Comparison of ENCODE assay signal across 12 cellular contexts in the genomic region with DNA sequence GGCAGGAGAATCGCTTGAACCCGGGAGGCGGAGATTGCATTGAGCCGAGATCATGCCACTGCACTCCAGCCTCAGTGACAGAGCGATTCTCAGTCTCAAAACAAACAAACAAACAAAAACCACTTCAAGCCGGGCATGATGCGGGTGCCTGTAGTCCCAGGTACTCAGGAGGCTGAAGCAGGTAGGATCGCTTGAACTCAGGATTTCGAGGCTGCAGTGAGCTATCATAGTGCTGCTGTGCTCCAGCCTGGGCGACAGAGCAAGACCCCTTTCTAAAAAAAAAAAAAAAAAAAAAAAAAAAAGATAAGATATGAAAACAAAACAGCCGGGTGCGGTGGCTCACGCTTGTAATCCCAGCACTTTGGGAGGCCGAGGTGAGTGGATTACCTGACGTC. TPM values are rescaled to one million over a fixed set of nuclear protein-coding genes. Genes with fewer than 3 reads are reported as not detected.
DNase-seq lines count a peak whose midpoint lies in the region; ATAC-seq and TF ChIP-seq lines count a peak whose summit lies in the region.
"Had no signal": no experiment of that assay in that cellular context is flagged by ENCODE, and none has a peak within 500 bp of the region (broad histone marks: within the 10 kb centered on the region; RNA-seq: fewer than 3 reads in every experiment).

No MANE protein-coding gene starts in this region.

- no peak for ATAC-seq in activated T-cell treated with anti-CD3 and anti-CD28 coated beads, Interleukin-2, amount 50 U/mL, for 72 hours (replicated peaks in 1 of 2)
- ATAC-seq in HG02678 (IDR thresholded peaks at IDR 0.05; ENCODE audit: unreplicated experiment): no peak

- H3K4me1 ChIP-seq in esophagus squamous epithelium: peaks cover 0 to 44% (median 0%) of the 10 kb centered on the region in 3 donors

- H3K27ac Mint-ChIP-seq in activated T-cell treated with anti-CD3 and anti-CD28 coated beads, Interleukin-2, amount 50 U/mL, for 72 hours: no peak overlapping the region

- H3K27ac ChIP-seq in WERI-Rb-1 (peak overlapping the region; percentile 57; the same call in 1 of the 2 replicates), esophagus squamous epithelium (peak overlapping the region in 1 of 4 donors; percentile 48), substantia nigra (ENCODE audit: low read depth, low read length, poor library complexity, severe bottlenecking) (peak overlapping the region; percentile 49)

- H3K4me1 Mint-ChIP-seq in activated T-cell treated with anti-CD3 and anti-CD28 coated beads, Interleukin-2, amount 50 U/mL, for 72 hours (ENCODE audit: low read depth): peaks cover 16% of the 10 kb centered on the region

- no peaks in the 10 kb centered on the region for H3K27me3 Mint-ChIP-seq in activated T-cell treated with anti-CD3 and anti-CD28 coated beads, Interleukin-2, amount 50 U/mL, for 72 hours (ENCODE audit: low read depth)

- no peak for DNase-seq in activated T-cell treated with anti-CD3 and anti-CD28 coated beads, Interleukin-2, amount 50 U/mL, for 72 hours
- DNase-seq in activated T-cell treated with anti-CD3 and anti-CD28 coated beads for 4 hours: no peak
- no peak for DNase-seq in WERI-Rb-1
- DNase-seq in esophagus squamous epithelium (lab: John Stamatoyannopoulos, UW): no peak
- DNase-seq in substantia nigra (lab: John Stamatoyannopoulos, UW): no peak
- DNase-seq in DMS114 treated with DMSO at 0.1 percent for 48 hours (lab: John Stamatoyannopoulos, UW; ENCODE audit: unreplicated experiment): no peak
- no peak for DNase-seq in AG20443 (ENCODE audit: low spot score)
- DNase-seq: activated gamma-delta T cell, cortex of kidney had no signal

- H3K36me3 ChIP-seq in WERI-Rb-1: peaks cover 13% of the 10 kb centered on the region
- H3K36me3 ChIP-seq in esophagus squamous epithelium: no peaks in the 10 kb centered on the region

- no peaks in the 10 kb centered on the region for H3K27me3 ChIP-seq in WERI-Rb-1 (ENCODE audit: insufficient read depth, low read depth, severe bottlenecking)
- H3K27me3 ChIP-seq in esophagus squamous epithelium: no peaks in the 10 kb centered on the region

- H3K9me3 ChIP-seq in WERI-Rb-1 (ENCODE audit: severe bottlenecking) (no peaks in the 10 kb centered on the region), esophagus squamous epithelium (no peaks in the 10 kb centered on the region)

- no peaks in the 10 kb centered on the region for H3K9me3 Mint-ChIP-seq in activated T-cell treated with anti-CD3 and anti-CD28 coated beads, Interleukin-2, amount 50 U/mL, for 72 hours

- WGBS in esophagus squamous epithelium, 2 donors: 52 to 59% methylated on average over 10 to 15 of the region's 15 CpGs

- H3K4me3 Mint-ChIP-seq in activated T-cell treated with anti-CD3 and anti-CD28 coated beads, Interleukin-2, amount 50 U/mL, for 72 hours: peak overlapping the region; percentile 80 to 91

- H3K4me3 ChIP-seq in WERI-Rb-1 (ENCODE audit: low read depth, low read length) (no peak overlapping the region), esophagus squamous epithelium (peak overlapping the region in 3 of 4 donors; percentile 11 to 39 (median 25))

- H3K36me3 Mint-ChIP-seq in activated T-cell treated with anti-CD3 and anti-CD28 coated beads, Interleukin-2, amount 50 U/mL, for 72 hours (ENCODE audit: insufficient read depth in 2 of 2): no peaks in the 10 kb centered on the region

- no peak for TF ChIP-seq POLR2A in esophagus squamous epithelium (IDR thresholded peaks at IDR 0.05)

- intact Hi-C loops in esophagus squamous epithelium (cut with DNase I): no loop called here

- no peak for TF ChIP-seq CTCF in WERI-Rb-1 (IDR thresholded peaks at IDR 0.05; ENCODE audit: low read depth, low read length)
- no peak for TF ChIP-seq CTCF in esophagus squamous epithelium (IDR thresholded peaks at IDR 0.05)

RNA-seq across cellular contexts. Expression of a gene that starts 12.9 kb away (rescaled TPM):
- total RNA-seq in activated T-cell treated with anti-CD3 and anti-CD28 coated beads, Interleukin-2, amount 50 U/mL, for 72 hours: 1 to 10 TPM; 1.7 to 3.8 TPM
- 100 to 1,000 TPM in 1 of 4 donors, 10 to 100 TPM in 2, 1 to 10 TPM in 1; 1.1 to 101 (median 26.3) TPM for total RNA-seq in esophagus squamous epithelium

RNA-seq across cellular contexts. Expression of a gene that starts 19.3 kb away (rescaled TPM):
- under 1 TPM; 0.65 to 0.99 TPM for total RNA-seq in activated T-cell treated with anti-CD3 and anti-CD28 coated beads, Interleukin-2, amount 50 U/mL, for 72 hours
- total RNA-seq in esophagus squamous epithelium: 1 to 10 TPM in 1 of 4 donors, under 1 TPM in 1, not detected in 2; 0.44 to 2.5 TPM
- total RNA-seq: lower leg skin, subcutaneous adipose tissue had no signal

RNA-seq across cellular contexts. Expression of a gene that starts 21.1 kb away (rescaled TPM):
- total RNA-seq in activated T-cell treated with anti-CD3 and anti-CD28 coated beads, Interleukin-2, amount 50 U/mL, for 72 hours: 100 to 1,000 TPM in 1 of 2 donors, 10 to 100 TPM in 1; 89.1 to 115 TPM
- total RNA-seq in esophagus squamous epithelium: 100 to 1,000 TPM; 345 to 663 (median 433) TPM
